In the genomic region with DNA sequence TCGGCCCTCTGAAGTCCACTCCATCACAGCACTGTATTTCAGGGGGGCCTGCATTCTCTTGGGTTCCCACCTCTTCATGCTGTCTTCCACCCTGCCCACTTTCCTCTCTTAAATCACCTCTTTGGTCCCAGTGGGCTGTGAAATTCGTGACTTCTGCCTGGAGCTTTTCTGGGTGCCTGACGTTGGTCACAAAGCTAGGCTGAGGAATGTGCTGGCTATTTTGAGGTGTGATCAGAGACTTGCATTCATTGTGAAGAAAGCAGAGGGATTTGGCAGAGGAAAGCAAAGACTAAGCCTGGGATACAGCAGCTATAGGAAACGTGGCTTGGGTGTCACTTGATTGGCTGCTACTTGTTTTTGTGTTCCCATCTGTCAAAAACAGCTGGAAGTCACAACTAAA, we compare ENCODE assay signal across 26 cellular contexts.
DNase-seq lines count a peak whose midpoint lies in the region; ATAC-seq, FAIRE-seq and TF ChIP-seq lines count a peak whose summit lies in the region.
"Had no signal": no experiment of that assay in that cellular context is flagged by ENCODE, and none has a peak within 500 bp of the region (broad histone marks: within the 10 kb centered on the region; RNA-seq: fewer than 3 reads in every experiment).

No MANE protein-coding gene starts in this region.

- 65 to 83% methylated on average over 4 of the region's 4 CpGs for WGBS in testis, 2 donors

- no peaks in the 10 kb centered on the region for H3K79me2 ChIP-seq in DND-41 (ENCODE audit: insufficient read depth, low read length)
- H3K79me2 ChIP-seq in neural progenitor cell (ENCODE audit: low read depth) = no peaks in the 10 kb centered on the region

- H3K4me1 ChIP-seq in DND-41 (ENCODE audit: insufficient read depth, low read length) = peaks cover 55% of the 10 kb centered on the region
- H3K4me1 ChIP-seq in neural progenitor cell = peaks cover 17% of the 10 kb centered on the region
- H3K4me1 ChIP-seq in testis = no peaks in the 10 kb centered on the region
- H3K4me1 ChIP-seq: A549 had no signal

- H3K9me3 ChIP-seq in DND-41 (ENCODE audit: insufficient read depth, low read length, severe bottlenecking) = no peaks in the 10 kb centered on the region
- no peaks in the 10 kb centered on the region for H3K9me3 ChIP-seq in KOPT-K1 (ENCODE audit: insufficient read depth, low read length, poor library complexity, severe bottlenecking)
- H3K9me3 ChIP-seq in neural progenitor cell (ENCODE audit: low read depth) = no peaks in the 10 kb centered on the region
- no peaks in the 10 kb centered on the region for H3K9me3 ChIP-seq in testis
- H3K9me3 ChIP-seq: A549 had no signal

- peak overlapping the region; percentile 49 for H3K4me2 ChIP-seq in DND-41 (ENCODE audit: insufficient read depth, low read length)
- peak overlapping the region; percentile 36 for H3K4me2 ChIP-seq in neural progenitor cell
- H3K4me2 ChIP-seq: A549, KMS-11 had no signal

- H2AFZ ChIP-seq in DND-41 (ENCODE audit: low read depth, low read length) = peak overlapping the region; percentile 45
- H2AFZ ChIP-seq in neural progenitor cell (replicated peaks) = no peak overlapping the region
- H2AFZ ChIP-seq: GM23248 had no signal

- H3K27ac ChIP-seq in DND-41 (ENCODE audit: low read length) (peak overlapping the region; percentile 92), KOPT-K1 (ENCODE audit: low read depth, low read length, poor library complexity, severe bottlenecking) (peak overlapping the region; percentile 28), neural progenitor cell (no peak overlapping the region), testis (no peak overlapping the region)
- H3K27ac ChIP-seq: A549, GM23248, KMS-11, RWPE1 had no signal

- no peaks in the 10 kb centered on the region for H3K9me3 Mint-ChIP-seq in neural progenitor cell
- H3K9me3 Mint-ChIP-seq: CD14-positive monocyte; CD8-positive, alpha-beta memory T cell; H9 had no signal

- H4K20me1 ChIP-seq in DND-41 (ENCODE audit: insufficient read depth, low read length) = no peaks in the 10 kb centered on the region
- H4K20me1 ChIP-seq in neural progenitor cell (ENCODE audit: low read depth) = no peaks in the 10 kb centered on the region

- H3K4me3 ChIP-seq in DND-41 (ENCODE audit: low read depth in 1 of 2, low read length in 2 of 2) (no peak overlapping the region; a peak in 1 of 4 replicates), bronchial epithelial cell (ENCODE audit: low read depth, low read length) (no peak overlapping the region), neural progenitor cell (no peak overlapping the region), testis (no peak overlapping the region)
- H3K4me3 ChIP-seq: A549, GM23248 had no signal

- H3K9ac ChIP-seq in DND-41 (ENCODE audit: low read depth, low read length) = peak overlapping the region; percentile 50
- no peak overlapping the region for H3K9ac ChIP-seq in neural progenitor cell
- H3K9ac ChIP-seq: GM23248, KMS-11 had no signal

- peak; percentile 66 for FAIRE-seq in bronchial epithelial cell (lab: Jason Lieb, UNC)
- FAIRE-seq: A549 had no signal

- no peaks in the 10 kb centered on the region for H3K4me1 Mint-ChIP-seq in neural progenitor cell

- no peaks in the 10 kb centered on the region for H3K36me3 Mint-ChIP-seq in neural progenitor cell
- H3K36me3 Mint-ChIP-seq: CD14-positive monocyte; CD8-positive, alpha-beta memory T cell had no signal

- ATAC-seq in DND-41 (ENCODE audit: insufficient read depth, low read depth) (no peak), HG02981 (IDR thresholded peaks at IDR 0.05; ENCODE audit: unreplicated experiment) (no peak)
- ATAC-seq: A549, Panc1 had no signal

- H3K36me3 ChIP-seq in DND-41 (ENCODE audit: insufficient read depth, low read length) = no peaks in the 10 kb centered on the region
- H3K36me3 ChIP-seq in KOPT-K1 (ENCODE audit: insufficient read depth, low read length) = 0 out of 2 replicates have a peak, but pooled peaks cover 8% of the 10 kb centered on the region
- no peaks in the 10 kb centered on the region for H3K36me3 ChIP-seq in bronchial epithelial cell (ENCODE audit: control insufficient read depth, insufficient read depth, low read length)
- no peaks in the 10 kb centered on the region for H3K36me3 ChIP-seq in neural progenitor cell
- H3K36me3 ChIP-seq in testis (ENCODE audit: low read depth, missing control alignments) = no peaks in the 10 kb centered on the region

- intact Hi-C loops in testis (cut with DNase I; ENCODE audit: low total_unique reads) = no loop called here

- H3K27ac Mint-ChIP-seq in neural progenitor cell = no peak overlapping the region
- H3K27ac Mint-ChIP-seq: CD14-positive monocyte; CD8-positive, alpha-beta memory T cell; H9 had no signal

- H3K4me3 Mint-ChIP-seq in neural progenitor cell = no peak overlapping the region
- H3K4me3 Mint-ChIP-seq: CD14-positive monocyte; CD8-positive, alpha-beta memory T cell; H9 had no signal

- no peak for TF ChIP-seq POLR2A in testis (IDR thresholded peaks at IDR 0.05)

- H3K27me3 Mint-ChIP-seq in neural progenitor cell (ENCODE audit: insufficient read depth, low read depth) = peaks cover 2% of the 10 kb centered on the region

- H3K27me3 ChIP-seq in DND-41 (ENCODE audit: insufficient read depth, low read length, poor library complexity) (no peaks in the 10 kb centered on the region), bronchial epithelial cell (ENCODE audit: control insufficient read depth, insufficient read depth, low read length) (no peaks in the 10 kb centered on the region), neural progenitor cell (peaks cover 27% of the 10 kb centered on the region), testis (no peaks in the 10 kb centered on the region)

- H3F3A ChIP-seq in neural progenitor cell (ENCODE audit: low read depth) = no peaks in the 10 kb centered on the region

- TF ChIP-seq CTCF in DND-41 (IDR thresholded peaks at IDR 0.05; ENCODE audit: borderline replicate concordance, extremely low read depth, low read length, poor library complexity, severe bottlenecking) (no peak), bronchial epithelial cell (IDR thresholded peaks at IDR 0.05; ENCODE audit: insufficient read depth, low read length, severe bottlenecking) (no peak), neural progenitor cell (IDR thresholded peaks at IDR 0.05) (no peak), testis (IDR thresholded peaks at IDR 0.05) (no peak)

- no peak for DNase-seq in DND-41
- no peak for DNase-seq in bronchial epithelial cell (ENCODE audit: low read depth)
- peak; percentile 51 for DNase-seq in neural progenitor cell (ENCODE audit: low spot score)
- no peak for DNase-seq in NOMO-1 treated with dmso at 0.1 percent for 144 hours (lab: John Stamatoyannopoulos, UW; ENCODE audit: unreplicated experiment)
- no peak for DNase-seq in testis
- DNase-seq: AML-193; CD8-positive, alpha-beta memory T cell; DMS 273 treated with DMSO at 0.1 percent for 48 hours; DMS79 treated with DMSO at 0.1 percent for 48 hours; GM23248; H9; IMR-90; NCI-H1105 treated with DMSO at 0.1 percent for 48 hours; NCI-H146; NCI-H1930; NCI-H2107; NCI-H524; NK-92 treated with Interleukin-12 subunit alpha and Interleukin-12 subunit beta, amount 100 ng/mL, for 24 hours; SHP77 had no signal

Comparison
In these comparisons a context has a peak if more than half of its experiments do, and no peak if none do; other contexts are left out.
1. H3K27ac ChIP-seq: peak in DND-41 (single experiment) and KOPT-K1 (single experiment); none in neural progenitor cell (single experiment) and testis (0 of 2).